In the genomic region with DNA sequence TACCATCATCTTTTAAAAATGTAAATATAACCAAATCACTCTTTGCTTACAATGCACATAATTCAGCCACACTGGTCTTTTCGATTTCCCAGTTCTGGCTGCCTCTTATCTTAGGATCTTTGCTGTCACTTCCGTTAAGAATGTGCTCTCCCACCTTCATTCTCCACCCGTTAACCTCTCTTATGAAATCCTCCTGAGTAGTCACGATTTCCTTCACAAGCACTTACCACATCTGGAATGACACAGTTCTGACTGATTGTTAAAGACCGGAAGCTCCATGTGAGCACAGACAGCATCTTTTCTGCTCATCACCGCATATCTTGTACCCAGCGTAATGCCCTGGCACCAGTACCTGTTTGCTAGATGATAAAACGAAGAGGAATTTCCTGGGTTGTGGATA, we compare ENCODE assay signal across 11 cellular contexts.
A peak's percentile ranks its signal among the peaks of the same experiment; 100 is the strongest.
DNase-seq lines count a peak whose midpoint lies in the region; ATAC-seq and TF ChIP-seq lines count a peak whose summit lies in the region.
"Had no signal": no experiment of that assay in that cellular context is flagged by ENCODE, and none has a peak within 500 bp of the region (broad histone marks: within the 10 kb centered on the region; RNA-seq: fewer than 3 reads in every experiment).

No MANE protein-coding gene starts in this region.

- H3K4me1 ChIP-seq in RWPE2 (ENCODE audit: insufficient read depth, poor library complexity, severe bottlenecking), result peaks cover 33% of the 10 kb centered on the region
- peaks cover 2% of the 10 kb centered on the region for H3K4me1 ChIP-seq in fibroblast of lung (ENCODE audit: control insufficient read depth, extremely low read depth, insufficient read depth, low read length)

- DNase-seq in left cardiac atrium, result no peak
- DNase-seq in cardiac septum (ENCODE audit: low spot score), result no peak
- peak; percentile 88 for DNase-seq in RWPE2 (ENCODE audit: low spot score)
- DNase-seq in fibroblast of lung (ENCODE audit: low read depth in 2 of 2), result peak; percentile 91 to 99
- no peak for DNase-seq in NCI-H2081 treated with DMSO at 0.1 percent for 48 hours (lab: John Stamatoyannopoulos, UW)
- DNase-seq in NCI-H187 treated with DMSO at 0.1 percent for 48 hours (lab: John Stamatoyannopoulos, UW), result no peak
- no peak for DNase-seq in NCI-H1694 treated with DMSO at 0.1 percent for 48 hours (lab: John Stamatoyannopoulos, UW)
- DNase-seq: activated T-cell treated with anti-CD3 and anti-CD28 coated beads, Interleukin-2, amount 50 U/mL, for 1 hour; AML-193; natural killer cell had no signal

- H2AFZ ChIP-seq in fibroblast of lung (ENCODE audit: low read length), result no peak overlapping the region

- H3K9ac ChIP-seq in fibroblast of lung (ENCODE audit: insufficient read depth, low read length), result no peak overlapping the region

- H3K4me3 ChIP-seq in RWPE2 (ENCODE audit: severe bottlenecking) (no peak overlapping the region), fibroblast of lung (replicated peaks in 1 of 4; ENCODE audit: control extremely low read depth in 1 of 4, insufficient read depth in 1 of 4, low read depth in 3 of 4, low read length in 4 of 4) (no peak overlapping the region)

- no peaks in the 10 kb centered on the region for H3K9me3 ChIP-seq in RWPE2 (ENCODE audit: severe bottlenecking)
- H3K9me3 ChIP-seq in fibroblast of lung (ENCODE audit: control insufficient read depth, insufficient read depth, low read depth, low read length), result no peaks in the 10 kb centered on the region

- no peaks in the 10 kb centered on the region for H3K79me2 ChIP-seq in fibroblast of lung (ENCODE audit: control insufficient read depth, insufficient read depth, low read length)

- H4K20me1 ChIP-seq in fibroblast of lung (ENCODE audit: control insufficient read depth, extremely low read depth, insufficient read depth, low read length), result no peaks in the 10 kb centered on the region

- ATAC-seq in left cardiac atrium (peak; percentile 59 to 97), RWPE2 (ENCODE audit: low read depth) (peak; percentile 95), HG03159 (IDR thresholded peaks at IDR 0.05; ENCODE audit: unreplicated experiment) (no peak)
- ATAC-seq: natural killer cell had no signal

- H3K27ac ChIP-seq in RWPE2 (ENCODE audit: poor library complexity, severe bottlenecking) (peak overlapping the region; percentile 98), fibroblast of lung (ENCODE audit: insufficient read depth, low read length) (peak overlapping the region; percentile 64)

- H3K4me2 ChIP-seq in fibroblast of lung (ENCODE audit: extremely low read depth, insufficient read depth, low read length), result no peak overlapping the region

- TF ChIP-seq CTCF in RWPE2 (IDR thresholded peaks at IDR 0.05; ENCODE audit: poor library complexity, severe bottlenecking), result no peak
- no peak for TF ChIP-seq CTCF in fibroblast of lung (conservative IDR thresholded peaks at IDR 0.05 in 1 of 2, IDR thresholded peaks at IDR 0.05 in 1 of 2; ENCODE audit: low read depth in 1 of 2, low read length in 2 of 2)

- H3K36me3 ChIP-seq in RWPE2 (ENCODE audit: low read depth) (peaks cover 21% of the 10 kb centered on the region), fibroblast of lung (ENCODE audit: control insufficient read depth, insufficient read depth, low read length) (peaks cover 2% of the 10 kb centered on the region)

- H3K27me3 ChIP-seq in RWPE2 (ENCODE audit: insufficient read depth, poor library complexity, severe bottlenecking), result no peaks in the 10 kb centered on the region
- H3K27me3 ChIP-seq in fibroblast of lung (ENCODE audit: control insufficient read depth, insufficient read depth, low read length), result no peaks in the 10 kb centered on the region

- intact Hi-C loops in left cardiac atrium (cut with DNase I) (no loop called here), cardiac septum (cut with DNase I) (no loop called here)

Comparison
In these comparisons a context has a peak if more than half of its experiments do, and no peak if none do; other contexts are left out.
1. DNase-seq: peak in RWPE2 (single experiment) and fibroblast of lung (2 of 2); none in left cardiac atrium (single experiment), cardiac septum (single experiment), NCI-H2081 treated with DMSO at 0.1 percent for 48 hours (single experiment), NCI-H187 treated with DMSO at 0.1 percent for 48 hours (single experiment) and NCI-H1694 treated with DMSO at 0.1 percent for 48 hours (single experiment).